3 cellular contexts compared by ENCODE assay signal in the genomic region with DNA sequence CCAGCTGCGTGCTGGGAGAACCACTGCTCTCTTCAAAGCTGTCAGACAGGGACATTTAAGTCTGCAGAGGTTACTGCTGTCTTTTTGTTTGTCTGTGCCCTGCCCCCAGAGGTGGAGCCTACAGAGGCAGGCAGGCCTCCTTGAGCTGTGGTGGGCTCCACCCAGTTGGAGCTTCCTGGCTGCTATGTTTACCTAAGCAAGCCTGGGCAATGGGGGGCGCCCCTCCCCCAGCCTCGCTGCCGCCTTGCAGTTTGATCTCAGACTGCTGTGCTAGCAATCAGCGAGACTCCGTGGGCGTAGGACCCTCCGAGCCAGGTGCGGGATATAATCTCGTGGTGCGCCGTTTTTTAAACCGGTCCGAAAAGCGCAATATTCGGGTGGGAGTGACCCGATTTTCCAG. TPM values are rescaled to one million over a fixed set of nuclear protein-coding genes. Genes with fewer than 3 reads are reported as not detected.
"Had no signal": no experiment of that assay in that cellular context is flagged by ENCODE, and none has a peak within 500 bp of the region (broad histone marks: within the 10 kb centered on the region; RNA-seq: fewer than 3 reads in every experiment).

No MANE protein-coding gene starts in this region.

RNA-seq across cellular contexts. Expression of a gene that starts 22.8 kb away (rescaled TPM):
- total RNA-seq: activated CD4-positive, alpha-beta T cell treated with anti-CD3 and anti-CD28 coated beads, Interleukin-2, amount 10 ng/mL, durations not matched to agents 24 days and 14 days; activated T-helper 1 cell treated with anti-CD3 and anti-CD28 coated beads, Interleukin-12 subunit alpha, Interleukin-12 subunit beta, Interleukin-2, Interleukin-4 antibody, amounts not matched to agents 30 ng/mL and 10 ng/mL and 1 ng/mL, durations not matched to agents 14 hours and 24 hours and 36 hours; activated T-helper 2 cell treated with anti-CD3 and anti-CD28 coated beads, Interferon-gamma antibody, Interleukin-2, Interleukin-4, amounts not matched to agents 10 μg/mL and 5 μg/mL and 100 μg/mL, durations not matched to agents 14 hours and 24 hours and 36 hours had no signal
